In genomic region chr21:33245289-33245918, GRCh38 we compare ENCODE assay signal across 1 cellular context.
TF ChIP-seq lines count a peak whose summit lies in the region.

No MANE protein-coding gene starts in this region.

TF ChIP-seq in GM23338, 12 proteins besides CTCF, POLR2A, EP300 and RAD21 (continued from another document):
- TF ChIP-seq ZNF462 (CRISPR knock-in tag; IDR thresholded peaks at IDR 0.05) (no peak), NANOG (IDR thresholded peaks at IDR 0.05; ENCODE audit: borderline replicate concordance) (no peak), STAT1 (IDR thresholded peaks at IDR 0.05; ENCODE audit: unreplicated experiment) (no peak), ETS1 (IDR thresholded peaks at IDR 0.05) (no peak), EZH2 (IDR thresholded peaks at IDR 0.05; ENCODE audit: low read depth, unreplicated experiment) (no peak), ZNF331 (CRISPR knock-in tag; IDR thresholded peaks at IDR 0.05; ENCODE audit: low read depth) (no peak), EZH2phosphoT487 (IDR thresholded peaks at IDR 0.05; ENCODE audit: unreplicated experiment) (no peak), REST (IDR thresholded peaks at IDR 0.05; ENCODE audit: unreplicated experiment) (no peak), ZNF114 (CRISPR knock-in tag; IDR thresholded peaks at IDR 0.05) (no peak)
TF ChIP-seq in GM23338: peak in this region for 0.
